In genomic region chr14:19380137-19380536, GRCh38 we compare ENCODE assay signal across 5 cellular contexts. TPM values are rescaled to one million over a fixed set of nuclear protein-coding genes. Genes with fewer than 3 reads are reported as not detected.
"Had no signal": no experiment of that assay in that cellular context is flagged by ENCODE, and none has a peak within 500 bp of the region (broad histone marks: within the 10 kb centered on the region; RNA-seq: fewer than 3 reads in every experiment).

No MANE protein-coding gene starts in this region.

RNA-seq across cellular contexts. Expression of gene POTEG, which starts 54.0 kb away (rescaled TPM):
- total RNA-seq: M059J, PC-3, Right ventricle myocardium inferior, RPMI7951, SJCRH30 had no signal
